1 cellular context compared by ENCODE assay signal in the genomic region with DNA sequence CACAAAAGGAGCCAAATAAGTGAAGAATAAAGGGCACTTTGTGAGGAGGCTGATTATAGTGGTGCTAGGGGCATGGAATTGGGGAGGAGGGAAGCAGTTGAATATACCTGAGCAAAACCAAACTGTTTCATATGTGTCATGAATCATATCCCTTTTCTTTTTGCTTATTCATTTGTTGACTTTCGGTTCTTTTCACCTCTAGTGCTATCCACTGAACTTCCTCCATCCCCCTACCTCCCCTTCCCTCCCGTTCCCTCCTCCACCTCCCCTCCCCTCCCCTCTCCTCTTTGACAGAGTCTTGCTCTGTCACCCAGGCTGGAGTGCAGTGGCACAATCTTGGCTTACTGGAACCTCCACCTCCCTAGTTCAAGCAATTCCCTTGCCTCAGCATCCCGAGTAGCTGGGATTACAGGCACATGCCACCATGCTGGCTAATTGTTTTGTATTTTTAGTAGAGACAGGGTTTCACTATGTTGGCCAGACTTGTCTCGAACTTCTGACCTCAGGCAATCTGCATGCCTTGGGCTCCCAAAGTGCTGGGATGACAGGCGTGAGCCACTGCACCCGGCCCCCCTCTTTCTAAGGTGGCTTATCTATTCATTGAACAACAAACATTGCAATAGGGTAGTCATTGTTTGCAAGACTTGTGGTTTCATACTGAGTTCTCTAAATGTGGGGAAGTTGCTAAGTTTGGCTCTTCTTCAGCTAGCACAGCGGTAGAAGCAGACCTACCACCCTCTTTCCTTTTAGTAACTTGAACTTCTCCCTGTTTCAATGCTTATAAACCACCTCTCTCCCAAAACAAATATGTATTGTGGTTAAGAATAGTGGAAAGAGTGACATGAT.
TF ChIP-seq lines count a peak whose summit lies in the region.

No MANE protein-coding gene starts in this region.

TF ChIP-seq in K562, 482 proteins besides CTCF, POLR2A, EP300 and RAD21 (continued from another document and continues in another):
- TF ChIP-seq, protein P1, sequence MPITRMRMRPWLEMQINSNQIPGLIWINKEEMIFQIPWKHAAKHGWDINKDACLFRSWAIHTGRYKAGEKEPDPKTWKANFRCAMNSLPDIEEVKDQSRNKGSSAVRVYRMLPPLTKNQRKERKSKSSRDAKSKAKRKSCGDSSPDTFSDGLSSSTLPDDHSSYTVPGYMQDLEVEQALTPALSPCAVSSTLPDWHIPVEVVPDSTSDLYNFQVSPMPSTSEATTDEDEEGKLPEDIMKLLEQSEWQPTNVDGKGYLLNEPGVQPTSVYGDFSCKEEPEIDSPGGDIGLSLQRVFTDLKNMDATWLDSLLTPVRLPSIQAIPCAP (CRISPR knock-in tag; IDR thresholded peaks at IDR 0.05; ENCODE audit: borderline replicate concordance) = no peak
- TF ChIP-seq ETV1 (tag; conservative IDR thresholded peaks at IDR 0.05; ENCODE audit: low read depth) (no peak), BRF1 (IDR thresholded peaks at IDR 0.05; ENCODE audit: borderline replicate concordance, extremely low read depth, insufficient read length) (no peak), MAFG (tag; conservative IDR thresholded peaks at IDR 0.05) (peak; percentile 12; the same call in 1 of the 2 replicates), SNRNP70 (optimal IDR thresholded peaks at IDR 0.05; ENCODE audit: low read depth, low read length) (no peak), ZNF224 (CRISPR knock-in tag; IDR thresholded peaks at IDR 0.05) (no peak), JUND (IDR thresholded peaks at IDR 0.05; ENCODE audit: borderline replicate concordance, low read depth, low read length) (peak; percentile 85), JUND (tag; IDR thresholded peaks at IDR 0.05; ENCODE audit: borderline replicate concordance, low read depth, low read length) (peak; percentile 46; the same call in 2 of the 3 replicates), SREBF2 (CRISPR knock-in tag; IDR thresholded peaks at IDR 0.05) (no peak), POLR2G (IDR thresholded peaks at IDR 0.05; ENCODE audit: low read depth, low read length) (0 out of 2 replicates have a peak, but pooled peaks have one; percentile 19), KLF1 (tag; IDR thresholded peaks at IDR 0.05) (no peak), RBBP5 (IDR thresholded peaks at IDR 0.05; ENCODE audit: borderline replicate concordance, insufficient read depth, low read length, poor library complexity, severe bottlenecking) (peak; percentile 25), ZNF830 (CRISPR knock-in tag; IDR thresholded peaks at IDR 0.05) (no peak), ZFX (CRISPR knock-in tag; IDR thresholded peaks at IDR 0.05) (no peak; the same call in 1 of the 2 replicates), SRSF9 (IDR thresholded peaks at IDR 0.05; ENCODE audit: borderline replicate concordance, low read depth, low read length) (no peak), ZNF668 (CRISPR knock-in tag; IDR thresholded peaks at IDR 0.05) (no peak), SMARCC2 (IDR thresholded peaks at IDR 0.05; ENCODE audit: low read depth) (peak; percentile 80), XRCC4 (IDR thresholded peaks at IDR 0.05; ENCODE audit: extremely low read depth, insufficient read depth, insufficient read length) (no peak), GTF2A2 (tag; IDR thresholded peaks at IDR 0.05) (0 out of 2 replicates have a peak, but pooled peaks have one; percentile 20), CBFA2T3 (IDR thresholded peaks at IDR 0.05) (peak; percentile 83), OTX1 (CRISPR knock-in tag; IDR thresholded peaks at IDR 0.05) (no peak), MEF2A (IDR thresholded peaks at IDR 0.05; ENCODE audit: control insufficient read depth, low read depth, low read length) (0 out of 2 replicates have a peak, but pooled peaks have one; percentile 33), BDP1 (IDR thresholded peaks at IDR 0.05; ENCODE audit: insufficient read depth, insufficient read length) (no peak), ARHGAP35 (IDR thresholded peaks at IDR 0.05; ENCODE audit: partially characterized antibody) (no peak), SRSF7 (optimal IDR thresholded peaks at IDR 0.05; ENCODE audit: low read depth, low read length) (no peak), ZC3H4 (CRISPR knock-in tag; IDR thresholded peaks at IDR 0.05; ENCODE audit: borderline replicate concordance) (no peak), NELFE (IDR thresholded peaks at IDR 0.05; ENCODE audit: insufficient read depth, insufficient read length) (no peak), CSDE1 (IDR thresholded peaks at IDR 0.05) (no peak), ASH1L (IDR thresholded peaks at IDR 0.05; ENCODE audit: borderline replicate concordance, low read depth, partially characterized antibody) (no peak), ZBTB8A (IDR thresholded peaks at IDR 0.05; ENCODE audit: partially characterized antibody) (no peak), RBM34 (IDR thresholded peaks at IDR 0.05; ENCODE audit: borderline replicate concordance, insufficient read depth, low read length) (no peak), SAFB2 (IDR thresholded peaks at IDR 0.05; ENCODE audit: borderline replicate concordance, low read depth, low read length, severe bottlenecking) (no peak), TEAD2 (tag; IDR thresholded peaks at IDR 0.05) (no peak), PML (IDR thresholded peaks at IDR 0.05; ENCODE audit: low read length) (peak; percentile 26; the same call in 1 of the 2 replicates), POLR2B (IDR thresholded peaks at IDR 0.05; ENCODE audit: low read depth, partially characterized antibody) (peak; percentile 31), STAT5B (CRISPR knock-in tag; IDR thresholded peaks at IDR 0.05) (no peak), SLC30A9 (CRISPR knock-in tag; IDR thresholded peaks at IDR 0.05) (no peak), MTA2 (IDR thresholded peaks at IDR 0.05; ENCODE audit: low read depth) (no peak; the same call in 1 of the 2 replicates), MTF1 (CRISPR knock-in tag; IDR thresholded peaks at IDR 0.05; ENCODE audit: borderline replicate concordance) (no peak), ZNF696 (CRISPR knock-in tag; conservative IDR thresholded peaks at IDR 0.05) (no peak), DPF2 (IDR thresholded peaks at IDR 0.05) (peak; percentile 77)
- TF ChIP-seq, protein P2, sequence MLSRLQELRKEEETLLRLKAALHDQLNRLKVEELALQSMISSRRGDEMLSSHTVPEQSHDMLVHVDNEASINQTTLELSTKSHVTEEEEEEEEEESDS (CRISPR knock-in tag; IDR thresholded peaks at IDR 0.05) = no peak
- TF ChIP-seq, protein P3, sequence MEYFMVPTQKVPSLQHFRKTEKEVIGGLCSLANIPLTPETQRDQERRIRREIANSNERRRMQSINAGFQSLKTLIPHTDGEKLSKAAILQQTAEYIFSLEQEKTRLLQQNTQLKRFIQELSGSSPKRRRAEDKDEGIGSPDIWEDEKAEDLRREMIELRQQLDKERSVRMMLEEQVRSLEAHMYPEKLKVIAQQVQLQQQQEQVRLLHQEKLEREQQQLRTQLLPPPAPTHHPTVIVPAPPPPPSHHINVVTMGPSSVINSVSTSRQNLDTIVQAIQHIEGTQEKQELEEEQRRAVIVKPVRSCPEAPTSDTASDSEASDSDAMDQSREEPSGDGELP (CRISPR knock-in tag; IDR thresholded peaks at IDR 0.05; ENCODE audit: borderline replicate concordance) = 0 out of 2 replicates have a peak, but pooled peaks have one; percentile 19
- TF ChIP-seq, protein P4, sequence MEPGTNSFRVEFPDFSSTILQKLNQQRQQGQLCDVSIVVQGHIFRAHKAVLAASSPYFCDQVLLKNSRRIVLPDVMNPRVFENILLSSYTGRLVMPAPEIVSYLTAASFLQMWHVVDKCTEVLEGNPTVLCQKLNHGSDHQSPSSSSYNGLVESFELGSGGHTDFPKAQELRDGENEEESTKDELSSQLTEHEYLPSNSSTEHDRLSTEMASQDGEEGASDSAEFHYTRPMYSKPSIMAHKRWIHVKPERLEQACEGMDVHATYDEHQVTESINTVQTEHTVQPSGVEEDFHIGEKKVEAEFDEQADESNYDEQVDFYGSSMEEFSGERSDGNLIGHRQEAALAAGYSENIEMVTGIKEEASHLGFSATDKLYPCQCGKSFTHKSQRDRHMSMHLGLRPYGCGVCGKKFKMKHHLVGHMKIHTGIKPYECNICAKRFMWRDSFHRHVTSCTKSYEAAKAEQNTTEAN (CRISPR knock-in tag; IDR thresholded peaks at IDR 0.05) = no peak
- TF ChIP-seq, protein P5, sequence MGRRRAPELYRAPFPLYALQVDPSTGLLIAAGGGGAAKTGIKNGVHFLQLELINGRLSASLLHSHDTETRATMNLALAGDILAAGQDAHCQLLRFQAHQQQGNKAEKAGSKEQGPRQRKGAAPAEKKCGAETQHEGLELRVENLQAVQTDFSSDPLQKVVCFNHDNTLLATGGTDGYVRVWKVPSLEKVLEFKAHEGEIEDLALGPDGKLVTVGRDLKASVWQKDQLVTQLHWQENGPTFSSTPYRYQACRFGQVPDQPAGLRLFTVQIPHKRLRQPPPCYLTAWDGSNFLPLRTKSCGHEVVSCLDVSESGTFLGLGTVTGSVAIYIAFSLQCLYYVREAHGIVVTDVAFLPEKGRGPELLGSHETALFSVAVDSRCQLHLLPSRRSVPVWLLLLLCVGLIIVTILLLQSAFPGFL (CRISPR knock-in tag; IDR thresholded peaks at IDR 0.05) = no peak
- TF ChIP-seq, protein P6, sequence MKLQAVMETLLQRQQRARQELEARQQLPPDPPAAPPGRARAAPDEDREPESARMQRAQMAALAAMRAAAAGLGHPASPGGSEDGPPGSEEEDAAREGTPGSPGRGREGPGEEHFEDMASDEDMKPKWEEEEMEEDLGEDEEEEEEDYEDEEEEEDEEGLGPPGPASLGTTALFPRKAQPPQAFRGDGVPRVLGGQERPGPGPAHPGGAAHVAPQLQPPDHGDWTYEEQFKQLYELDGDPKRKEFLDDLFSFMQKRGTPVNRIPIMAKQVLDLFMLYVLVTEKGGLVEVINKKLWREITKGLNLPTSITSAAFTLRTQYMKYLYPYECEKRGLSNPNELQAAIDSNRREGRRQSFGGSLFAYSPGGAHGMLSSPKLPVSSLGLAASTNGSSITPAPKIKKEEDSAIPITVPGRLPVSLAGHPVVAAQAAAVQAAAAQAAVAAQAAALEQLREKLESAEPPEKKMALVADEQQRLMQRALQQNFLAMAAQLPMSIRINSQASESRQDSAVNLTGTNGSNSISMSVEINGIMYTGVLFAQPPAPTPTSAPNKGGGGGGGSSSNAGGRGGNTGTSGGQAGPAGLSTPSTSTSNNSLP (IDR thresholded peaks at IDR 0.05; ENCODE audit: borderline replicate concordance, low read depth, low read length) = peak; percentile 86; the same call in 1 of the 2 replicates
- TF ChIP-seq, protein P7, sequence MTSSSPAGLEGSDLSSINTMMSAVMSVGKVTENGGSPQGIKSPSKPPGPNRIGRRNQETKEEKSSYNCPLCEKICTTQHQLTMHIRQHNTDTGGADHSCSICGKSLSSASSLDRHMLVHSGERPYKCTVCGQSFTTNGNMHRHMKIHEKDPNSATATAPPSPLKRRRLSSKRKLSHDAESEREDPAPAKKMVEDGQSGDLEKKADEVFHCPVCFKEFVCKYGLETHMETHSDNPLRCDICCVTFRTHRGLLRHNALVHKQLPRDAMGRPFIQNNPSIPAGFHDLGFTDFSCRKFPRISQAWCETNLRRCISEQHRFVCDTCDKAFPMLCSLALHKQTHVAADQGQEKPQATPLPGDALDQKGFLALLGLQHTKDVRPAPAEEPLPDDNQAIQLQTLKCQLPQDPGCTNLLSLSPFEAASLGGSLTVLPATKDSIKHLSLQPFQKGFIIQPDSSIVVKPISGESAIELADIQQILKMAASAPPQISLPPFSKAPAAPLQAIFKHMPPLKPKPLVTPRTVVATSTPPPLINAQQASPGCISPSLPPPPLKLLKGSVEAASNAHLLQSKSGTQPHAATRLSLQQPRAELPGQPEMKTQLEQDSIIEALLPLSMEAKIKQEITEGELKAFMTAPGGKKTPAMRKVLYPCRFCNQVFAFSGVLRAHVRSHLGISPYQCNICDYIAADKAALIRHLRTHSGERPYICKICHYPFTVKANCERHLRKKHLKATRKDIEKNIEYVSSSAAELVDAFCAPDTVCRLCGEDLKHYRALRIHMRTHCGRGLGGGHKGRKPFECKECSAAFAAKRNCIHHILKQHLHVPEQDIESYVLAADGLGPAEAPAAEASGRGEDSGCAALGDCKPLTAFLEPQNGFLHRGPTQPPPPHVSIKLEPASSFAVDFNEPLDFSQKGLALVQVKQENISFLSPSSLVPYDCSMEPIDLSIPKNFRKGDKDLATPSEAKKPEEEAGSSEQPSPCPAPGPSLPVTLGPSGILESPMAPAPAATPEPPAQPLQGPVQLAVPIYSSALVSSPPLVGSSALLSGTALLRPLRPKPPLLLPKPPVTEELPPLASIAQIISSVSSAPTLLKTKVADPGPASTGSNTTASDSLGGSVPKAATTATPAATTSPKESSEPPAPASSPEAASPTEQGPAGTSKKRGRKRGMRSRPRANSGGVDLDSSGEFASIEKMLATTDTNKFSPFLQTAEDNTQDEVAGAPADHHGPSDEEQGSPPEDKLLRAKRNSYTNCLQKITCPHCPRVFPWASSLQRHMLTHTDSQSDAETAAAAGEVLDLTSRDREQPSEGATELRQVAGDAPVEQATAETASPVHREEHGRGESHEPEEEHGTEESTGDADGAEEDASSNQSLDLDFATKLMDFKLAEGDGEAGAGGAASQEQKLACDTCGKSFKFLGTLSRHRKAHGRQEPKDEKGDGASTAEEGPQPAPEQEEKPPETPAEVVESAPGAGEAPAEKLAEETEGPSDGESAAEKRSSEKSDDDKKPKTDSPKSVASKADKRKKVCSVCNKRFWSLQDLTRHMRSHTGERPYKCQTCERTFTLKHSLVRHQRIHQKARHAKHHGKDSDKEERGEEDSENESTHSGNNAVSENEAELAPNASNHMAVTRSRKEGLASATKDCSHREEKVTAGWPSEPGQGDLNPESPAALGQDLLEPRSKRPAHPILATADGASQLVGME (CRISPR knock-in tag; IDR thresholded peaks at IDR 0.05) = no peak
- TF ChIP-seq, protein P8, sequence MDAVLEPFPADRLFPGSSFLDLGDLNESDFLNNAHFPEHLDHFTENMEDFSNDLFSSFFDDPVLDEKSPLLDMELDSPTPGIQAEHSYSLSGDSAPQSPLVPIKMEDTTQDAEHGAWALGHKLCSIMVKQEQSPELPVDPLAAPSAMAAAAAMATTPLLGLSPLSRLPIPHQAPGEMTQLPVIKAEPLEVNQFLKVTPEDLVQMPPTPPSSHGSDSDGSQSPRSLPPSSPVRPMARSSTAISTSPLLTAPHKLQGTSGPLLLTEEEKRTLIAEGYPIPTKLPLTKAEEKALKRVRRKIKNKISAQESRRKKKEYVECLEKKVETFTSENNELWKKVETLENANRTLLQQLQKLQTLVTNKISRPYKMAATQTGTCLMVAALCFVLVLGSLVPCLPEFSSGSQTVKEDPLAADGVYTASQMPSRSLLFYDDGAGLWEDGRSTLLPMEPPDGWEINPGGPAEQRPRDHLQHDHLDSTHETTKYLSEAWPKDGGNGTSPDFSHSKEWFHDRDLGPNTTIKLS (IDR thresholded peaks at IDR 0.05; ENCODE audit: borderline replicate concordance, low read depth) = no peak
